Comparison of ENCODE assay signal across 26 cellular contexts in genomic region chr2:55452879-55453278, GRCh38. TPM values are rescaled to one million over a fixed set of nuclear protein-coding genes. Genes with fewer than 3 reads are reported as not detected.
A peak's percentile ranks its signal among the peaks of the same experiment; 100 is the strongest.
DNase-seq lines count a peak whose midpoint lies in the region; ATAC-seq lines count a peak whose summit lies in the region.
"Had no signal": no experiment of that assay in that cellular context is flagged by ENCODE, and none has a peak within 500 bp of the region (broad histone marks: within the 10 kb centered on the region; RNA-seq: fewer than 3 reads in every experiment).

No MANE protein-coding gene starts in this region.

- no peaks in the 10 kb centered on the region for H3K4me1 Mint-ChIP-seq in stimulated activated memory B cell treated with anti-CD40 and anti-IgM and Interleukin-4, amounts not matched to agents 10 μg/mL and 1 μg/mL and 100 μg/mL, for 72 hours
- H3K4me1 Mint-ChIP-seq: activated CD4-positive, alpha-beta T cell treated with anti-CD3 and anti-CD28 coated beads for 36 hours; activated T-helper 17 cell treated with anti-CD3 and anti-CD28 coated beads, Interleukin-2, amount 50 U/mL, for 72 hours; CD4-positive, CD25-positive, alpha-beta regulatory T cell had no signal

- ATAC-seq in GM18909 (IDR thresholded peaks at IDR 0.05; ENCODE audit: poor library complexity, unreplicated experiment) = peak; percentile 51
- ATAC-seq in HG03432 (IDR thresholded peaks at IDR 0.05; ENCODE audit: unreplicated experiment) = peak; percentile 70
- ATAC-seq in stimulated activated memory B cell treated with anti-CD40 and anti-IgM and Interleukin-4, amounts not matched to agents 10 μg/mL and 1 μg/mL and 100 μg/mL, for 72 hours = peak; percentile 16
- no peak for ATAC-seq in Right ventricle myocardium superior (ENCODE audit: poor library complexity)
- ATAC-seq: activated CD4-positive, alpha-beta T cell treated with anti-CD3 and anti-CD28 coated beads for 36 hours; activated CD8-positive, alpha-beta T cell treated with anti-CD3 and anti-CD28 coated beads for 36 hours; activated T-helper 17 cell treated with anti-CD3 and anti-CD28 coated beads, Interleukin-2, amount 50 U/mL, for 72 hours had no signal

- intact Hi-C loops in Right ventricle myocardium superior (cut with DNase I) = no loop called here

- DNase-seq in NCI-H526 treated with DMSO at 0.1 percent for 48 hours (lab: John Stamatoyannopoulos, UW) (peak; percentile 33), NCI-H526 (lab: John Stamatoyannopoulos, UW) (no peak), Right ventricle myocardium superior (no peak), pons (ENCODE audit: low spot score) (no peak)
- no peak for DNase-seq in activated CD8-positive, alpha-beta memory T cell treated with anti-CD3 and anti-CD28 coated beads for 24 hours
- DNase-seq: activated CD4-positive, alpha-beta T cell treated with anti-CD3 and anti-CD28 coated beads for 36 hours; activated CD8-positive, alpha-beta T cell treated with anti-CD3 and anti-CD28 coated beads for 36 hours; activated naive CD4-positive, alpha-beta T cell treated with anti-CD3 and anti-CD28 coated beads, Interleukin-2, amount 50 U/mL, for 16 hours; AML-193; Calu3; CD4-positive, CD25-positive, alpha-beta regulatory T cell; DND-41; erythroblast; GF-D8; H7; NCI-H1092; NCI-H1694; Peyer's patch; SIG-M5; stimulated activated naive CD4-positive, alpha-beta T cell treated with Interleukin-2 at 50 U/mL for 16 hours had no signal

- no peaks in the 10 kb centered on the region for H3K36me3 Mint-ChIP-seq in stimulated activated memory B cell treated with anti-CD40 and anti-IgM and Interleukin-4, amounts not matched to agents 10 μg/mL and 1 μg/mL and 100 μg/mL, for 72 hours
- H3K36me3 Mint-ChIP-seq: brain; CD4-positive, CD25-positive, alpha-beta regulatory T cell had no signal

- no peak overlapping the region for H3K27ac Mint-ChIP-seq in stimulated activated memory B cell treated with anti-CD40 and anti-IgM and Interleukin-4, amounts not matched to agents 10 μg/mL and 1 μg/mL and 100 μg/mL, for 72 hours
- H3K27ac Mint-ChIP-seq: activated CD4-positive, alpha-beta T cell treated with anti-CD3 and anti-CD28 coated beads for 36 hours; activated CD8-positive, alpha-beta T cell treated with anti-CD3 and anti-CD28 coated beads for 36 hours; activated T-helper 17 cell treated with anti-CD3 and anti-CD28 coated beads, Interleukin-2, amount 50 U/mL, for 72 hours; brain; CD4-positive, CD25-positive, alpha-beta regulatory T cell; dendritic cell treated with granulocyte-macrophage colony-stimulating factor and Interleukin-4, amounts not matched to agents 40 ng/mL and 50 ng/mL, for 4 days had no signal

- H3K27me3 Mint-ChIP-seq in stimulated activated memory B cell treated with anti-CD40 and anti-IgM and Interleukin-4, amounts not matched to agents 10 μg/mL and 1 μg/mL and 100 μg/mL, for 72 hours = no peaks in the 10 kb centered on the region
- H3K27me3 Mint-ChIP-seq: activated CD4-positive, alpha-beta T cell treated with anti-CD3 and anti-CD28 coated beads for 36 hours; activated CD8-positive, alpha-beta T cell treated with anti-CD3 and anti-CD28 coated beads for 36 hours; activated T-helper 17 cell treated with anti-CD3 and anti-CD28 coated beads, Interleukin-2, amount 50 U/mL, for 72 hours; dendritic cell treated with granulocyte-macrophage colony-stimulating factor and Interleukin-4, amounts not matched to agents 40 ng/mL and 50 ng/mL, for 4 days had no signal

- no peaks in the 10 kb centered on the region for H3K9me3 Mint-ChIP-seq in stimulated activated memory B cell treated with anti-CD40 and anti-IgM and Interleukin-4, amounts not matched to agents 10 μg/mL and 1 μg/mL and 100 μg/mL, for 72 hours
- H3K9me3 Mint-ChIP-seq: activated CD8-positive, alpha-beta T cell treated with anti-CD3 and anti-CD28 coated beads for 36 hours; activated T-helper 17 cell treated with anti-CD3 and anti-CD28 coated beads, Interleukin-2, amount 50 U/mL, for 72 hours; dendritic cell treated with granulocyte-macrophage colony-stimulating factor and Interleukin-4, amounts not matched to agents 40 ng/mL and 50 ng/mL, for 4 days had no signal

- H3K4me3 Mint-ChIP-seq in stimulated activated memory B cell treated with anti-CD40 and anti-IgM and Interleukin-4, amounts not matched to agents 10 μg/mL and 1 μg/mL and 100 μg/mL, for 72 hours = no peak overlapping the region
- H3K4me3 Mint-ChIP-seq: activated CD4-positive, alpha-beta T cell treated with anti-CD3 and anti-CD28 coated beads for 36 hours; activated CD8-positive, alpha-beta T cell treated with anti-CD3 and anti-CD28 coated beads for 36 hours; activated T-helper 17 cell treated with anti-CD3 and anti-CD28 coated beads, Interleukin-2, amount 50 U/mL, for 72 hours; brain; CD4-positive, CD25-positive, alpha-beta regulatory T cell; dendritic cell treated with granulocyte-macrophage colony-stimulating factor and Interleukin-4, amounts not matched to agents 40 ng/mL and 50 ng/mL, for 4 days had no signal

RNA-seq across cellular contexts. Expression of gene CCDC88A, which starts 33.2 kb away (rescaled TPM):
- 19.4 TPM for total RNA-seq in Right ventricle myocardium superior
